24 cellular contexts compared by ENCODE assay signal in the genomic region with DNA sequence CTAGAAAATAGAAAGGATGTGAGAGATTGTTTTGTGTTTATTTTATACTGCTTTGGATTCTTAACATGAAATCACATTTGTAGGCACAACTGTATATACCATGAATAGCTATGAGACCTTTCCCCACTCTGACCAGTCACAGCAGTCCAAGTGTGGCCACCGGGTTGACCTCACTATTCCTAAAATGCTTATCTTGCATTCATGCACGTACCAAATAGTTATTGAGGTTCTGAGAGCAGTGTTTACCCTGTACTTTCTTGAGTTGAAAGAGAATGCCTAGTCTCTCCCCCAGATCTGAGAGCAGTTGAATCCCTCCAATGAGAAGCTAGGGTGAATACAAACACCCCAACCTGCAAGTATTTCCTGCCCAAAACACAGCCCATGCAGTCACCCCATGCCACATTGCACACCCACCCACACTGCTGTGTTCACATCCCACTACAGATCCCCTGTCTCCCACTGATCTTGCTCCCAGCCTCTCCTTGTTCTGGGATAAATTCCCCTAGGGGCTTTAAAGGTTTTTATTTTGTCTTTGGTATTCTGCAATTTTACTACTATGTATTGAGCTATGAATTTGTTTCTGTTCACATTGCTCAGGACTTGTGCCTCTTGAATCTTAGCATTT. TPM values are rescaled to one million over a fixed set of nuclear protein-coding genes. Genes with fewer than 3 reads are reported as not detected.
A peak's percentile ranks its signal among the peaks of the same experiment; 100 is the strongest.
DNase-seq lines count a peak whose midpoint lies in the region; ATAC-seq, FAIRE-seq and TF ChIP-seq lines count a peak whose summit lies in the region.
"Had no signal": no experiment of that assay in that cellular context is flagged by ENCODE, and none has a peak within 500 bp of the region (broad histone marks: within the 10 kb centered on the region; RNA-seq: fewer than 3 reads in every experiment).

No MANE protein-coding gene starts in this region.

- H3K27me3 ChIP-seq in HepG2 (ENCODE audit: control insufficient read depth in 1 of 2, insufficient read depth in 2 of 2, low read length in 2 of 2): no peaks in the 10 kb centered on the region
- no peaks in the 10 kb centered on the region for H3K27me3 ChIP-seq in right lobe of liver
- H3K27me3 ChIP-seq: MG63 had no signal

- H3K36me3 ChIP-seq in HepG2 (replicated peaks in 1 of 2; ENCODE audit: control insufficient read depth in 1 of 2, insufficient read depth in 2 of 2, low read length in 2 of 2) (peaks cover 18 to 25% of the 10 kb centered on the region in 2 experiments), right lobe of liver (peaks cover 0 to 2% (median 1%) of the 10 kb centered on the region in 4 donors)

- H3K4me3 Mint-ChIP-seq in T-helper 2 cell treated with Interferon-gamma antibody and Interleukin-4, amounts not matched to agents 5 μg/mL and 100 μg/mL, for 36 hours: no peak overlapping the region
- H3K4me3 Mint-ChIP-seq in immature natural killer cell (peak overlapping the region; percentile 4 to 95 (median 88)), type B pancreatic cell (no peak overlapping the region)
- H3K4me3 Mint-ChIP-seq: B cell, IgD-negative memory B cell had no signal

- CTCF ChIA-PET in HepG2 (lab: Yijun Ruan, JAX; ENCODE audit: low intra/inter-chr PET ratio, low total read pairs): no interaction called here

- H3K4me1 ChIP-seq in HepG2 (ENCODE audit: insufficient read depth, low read length) (peaks cover 21% of the 10 kb centered on the region), right lobe of liver (peaks cover 0 to 5% (median 0%) of the 10 kb centered on the region in 4 donors)

- peaks cover 39% of the 10 kb centered on the region for H3K4me1 Mint-ChIP-seq in T-helper 2 cell treated with Interferon-gamma antibody and Interleukin-4, amounts not matched to agents 5 μg/mL and 100 μg/mL, for 36 hours (ENCODE audit: low read depth)
- peaks cover 44 to 50% of the 10 kb centered on the region in 2 donors for H3K4me1 Mint-ChIP-seq in immature natural killer cell
- H3K4me1 Mint-ChIP-seq in type B pancreatic cell (ENCODE audit: unreplicated experiment): peaks cover 9% of the 10 kb centered on the region

- no peaks in the 10 kb centered on the region for H4K20me1 ChIP-seq in HepG2 (ENCODE audit: insufficient read depth, low read length)

- TF ChIP-seq CTCF in HepG2 (CRISPR knock-in tag; IDR thresholded peaks at IDR 0.05) (no peak), right lobe of liver (IDR thresholded peaks at IDR 0.05) (no peak), type B pancreatic cell (conservative IDR thresholded peaks at IDR 0.05) (no peak)

- POLR2A ChIA-PET in HepG2 (lab: Yijun Ruan, JAX): interaction anchor here (1.0 to 1.7 kb wide), 2 partner anchors 52 to 68 kb away, joined by 3 to 8 read pairs; a partner anchor contains a TSS

- intact Hi-C loops in HepG2 (cut with micrococcal nuclease; ENCODE audit: unreplicated experiment) (no loop called here), right lobe of liver (cut with DNase I) (loop anchor here (5.0 kb wide), 2 partner anchors 68 to 203 kb away; a partner anchor contains a TSS)

- no peaks in the 10 kb centered on the region for H3K79me2 ChIP-seq in HepG2 (ENCODE audit: insufficient read depth, low read length)

- ATAC-seq in HepG2: no peak
- ATAC-seq in right lobe of liver: no peak

- no peak overlapping the region for H3K4me2 ChIP-seq in HepG2 (ENCODE audit: low read depth, low read length)

- TF ChIP-seq RAD21 in HepG2 (CRISPR knock-in tag; IDR thresholded peaks at IDR 0.05): no peak

- no TSS peak for BruUV-seq in HepG2 (replicated peaks; lab: Mats Ljungman, UMichigan)

- no peak overlapping the region for H2AFZ ChIP-seq in HepG2 (ENCODE audit: low read length)

- H3K9me3 Mint-ChIP-seq in T-helper 2 cell treated with Interferon-gamma antibody and Interleukin-4, amounts not matched to agents 5 μg/mL and 100 μg/mL, for 36 hours: no peaks in the 10 kb centered on the region
- H3K9me3 Mint-ChIP-seq in immature natural killer cell (no peaks in the 10 kb centered on the region), type B pancreatic cell (no peaks in the 10 kb centered on the region)
- H3K9me3 Mint-ChIP-seq: IgD-negative memory B cell had no signal

- no peaks in the 10 kb centered on the region for H3K9me3 ChIP-seq in HepG2 (ENCODE audit: low read length)
- peaks cover 0 to 2% (median 0%) of the 10 kb centered on the region in 4 donors for H3K9me3 ChIP-seq in right lobe of liver
- H3K9me3 ChIP-seq: MG63 had no signal

- DNase-seq in HepG2 (ENCODE audit: low spot score) (no peak), right lobe of liver (no peak), immature natural killer cell (no peak), type B pancreatic cell (ENCODE audit: extremely low spot score, unreplicated experiment) (no peak), COLO829 (ENCODE audit: low spot score) (no peak), cerebellar nuclear complex (lab: John Stamatoyannopoulos, UW) (no peak), CD1c-positive myeloid dendritic cell (ENCODE audit: extremely low spot score) (no peak)
- no peak for DNase-seq in T-helper 2 cell treated with Interferon-gamma antibody and Interleukin-4, amounts not matched to agents 5 μg/mL and 100 μg/mL, for 36 hours (ENCODE audit: low spot score)
- DNase-seq: activated CD4-positive, CD25-positive, alpha-beta regulatory T cell; amygdala; dermis blood vessel endothelial cell; HCEC 1CT; kidney glomerular epithelial cell; MG63; NCI-H2081; NCI-H345; NCI-H82; nucleus accumbens; Right ventricle myocardium superior; stimulated activated CD4-positive, alpha-beta T cell treated with anti-CD3 and anti-CD28 coated beads, Interleukin-1b, Interleukin-23, amount 100 ng/mL, for 48 hours had no signal

- TF ChIP-seq POLR2A in HepG2 (IDR thresholded peaks at IDR 0.05; ENCODE audit: insufficient read depth in 1 of 2, low read depth in 2 of 2, low read length in 2 of 2) (no peak), right lobe of liver (IDR thresholded peaks at IDR 0.05) (no peak)

- H3K27ac ChIP-seq in HepG2 (ENCODE audit: extremely low read length, insufficient read depth, low read length) (no peak overlapping the region), right lobe of liver (no peak overlapping the region)

- 92% methylated on average over 2 of the region's 2 CpGs for WGBS in HepG2 (ENCODE audit: low lambda C conversion rate)
- 39% methylated on average over 2 of the region's 2 CpGs for WGBS in right lobe of liver (ENCODE audit: insufficient coverage, low coverage, low lambda C conversion rate, missing lambda C conversion rate)

- no peak overlapping the region for H3K9ac ChIP-seq in HepG2 (ENCODE audit: insufficient read depth, low read depth, low read length)

- H3K4me3 ChIP-seq in HepG2 (replicated peaks in 1 of 3; ENCODE audit: insufficient read depth in 1 of 3, low read depth in 2 of 3, low read length in 3 of 3): no peak overlapping the region
- no peak overlapping the region for H3K4me3 ChIP-seq in right lobe of liver
- H3K4me3 ChIP-seq: MG63, skin epidermis had no signal

- H3K36me3 Mint-ChIP-seq in T-helper 2 cell treated with Interferon-gamma antibody and Interleukin-4, amounts not matched to agents 5 μg/mL and 100 μg/mL, for 36 hours (ENCODE audit: low read depth): peaks cover 5% of the 10 kb centered on the region
- H3K36me3 Mint-ChIP-seq in immature natural killer cell (no peaks in the 10 kb centered on the region), type B pancreatic cell (peaks cover 9% of the 10 kb centered on the region)
- H3K36me3 Mint-ChIP-seq: IgD-negative memory B cell had no signal

- H3K27me3 Mint-ChIP-seq in T-helper 2 cell treated with Interferon-gamma antibody and Interleukin-4, amounts not matched to agents 5 μg/mL and 100 μg/mL, for 36 hours (ENCODE audit: low read depth): peaks cover 9% of the 10 kb centered on the region
- peaks cover 5 to 13% (median 13%) of the 10 kb centered on the region in 3 donors for H3K27me3 Mint-ChIP-seq in immature natural killer cell (ENCODE audit: low read depth in 3 of 3)
- H3K27me3 Mint-ChIP-seq in type B pancreatic cell: no peaks in the 10 kb centered on the region

- TF ChIP-seq EP300 in HepG2 (IDR thresholded peaks at IDR 0.05; ENCODE audit: low read depth in 2 of 2, low read length in 2 of 2) (no peak), HepG2 (CRISPR knock-in tag; IDR thresholded peaks at IDR 0.05; ENCODE audit: borderline replicate concordance) (no peak)

- in situ Hi-C loops in HepG2 (cut with HindIII; ENCODE audit: extremely low pct_ligation_motif_present, low pct_unique_long_range_greater_than_20kb): no loop called here

- peak overlapping the region; percentile 18 for H3K27ac Mint-ChIP-seq in T-helper 2 cell treated with Interferon-gamma antibody and Interleukin-4, amounts not matched to agents 5 μg/mL and 100 μg/mL, for 36 hours
- peak overlapping the region; percentile 45 to 95 (median 88) for H3K27ac Mint-ChIP-seq in immature natural killer cell
- H3K27ac Mint-ChIP-seq in type B pancreatic cell: peak overlapping the region; percentile 48
- H3K27ac Mint-ChIP-seq: B cell, IgD-negative memory B cell had no signal

- FAIRE-seq in HepG2 (lab: Jason Lieb, UNC): no peak
- FAIRE-seq: GM12891 had no signal

RNA-seq across cellular contexts. Expression of a gene that starts 51.6 kb away (rescaled TPM):
- total RNA-seq in HepG2 (2016; rRNA removed; fragmentation: Illumina TruSeq; extraction: Trizol) (41.5 and 54.3 TPM in 2 replicates), right lobe of liver (10 to 100 TPM in 3 of 6 experiments, 1 to 10 TPM in 3; 8.3 to 10.7 (median 10.1) TPM), type B pancreatic cell (ENCODE audit: low replicate concordance) (32.8 and 34.5 TPM in 2 replicates)
- total RNA-seq in HepG2 (2016; cell fraction: cytosol; rRNA removed; fragmentation: Illumina TruSeq; extraction: Trizol; ENCODE audit: low read depth): 2.4 and 2.7 TPM in 2 replicates
- 41.6 and 52.1 TPM in 2 replicates for total RNA-seq in HepG2 (2016; cell fraction: insoluble cytoplasmic fraction; rRNA removed; fragmentation: Illumina TruSeq; extraction: Trizol)
- total RNA-seq in HepG2 (2016; cell fraction: membrane; rRNA removed; fragmentation: Illumina TruSeq; extraction: Trizol): 9.6 and 12.2 TPM in 2 replicates
- 48.5 and 49.9 TPM in 2 replicates for total RNA-seq in HepG2 (2016; cell fraction: nucleus; rRNA removed; fragmentation: Illumina TruSeq; extraction: Trizol)
- polyA plus RNA-seq in HepG2 (2011; rRNA removed) (18.6 and 20.9 TPM in 2 replicates), immature natural killer cell (10 to 100 TPM in 1 of 3 donors, 1 to 10 TPM in 2; 5.3 to 17.8 (median 8.3) TPM)
- 7.6 and 12.2 TPM in 2 replicates for polyA plus RNA-seq in HepG2 (2011; cell fraction: cytosol; rRNA removed)
- polyA plus RNA-seq in HepG2 (2011; cell fraction: nucleus; rRNA removed): 14.6 and 21.5 TPM in 2 replicates
- polyA plus RNA-seq in HepG2 (2012): 25.9 and 28.3 TPM in 2 replicates
- 1.0 and 1.1 TPM in 2 replicates for polyA plus RNA-seq in HepG2 (2016; cell fraction: cytosol; fragmentation: Illumina TruSeq; extraction: Trizol; ENCODE audit: low read depth)
- 43.9 and 46.4 TPM in 2 replicates for polyA plus RNA-seq in HepG2 (2016; cell fraction: insoluble cytoplasmic fraction; fragmentation: Illumina TruSeq; extraction: Trizol; ENCODE audit: low read depth)
- polyA plus RNA-seq in HepG2 (2016; cell fraction: membrane; fragmentation: Illumina TruSeq; extraction: Trizol; ENCODE audit: low read depth): 4.6 and 5.2 TPM in 2 replicates
- polyA plus RNA-seq in HepG2 (2016; cell fraction: nucleus; fragmentation: Illumina TruSeq; extraction: Trizol; ENCODE audit: insufficient read depth, low read depth): 55.3 and 56.6 TPM in 2 replicates
- polyA minus RNA-seq in HepG2 (2011; rRNA and poly(A)+ RNA removed; ENCODE audit: low replicate concordance): 6.1 and 9.2 TPM in 2 replicates
- polyA minus RNA-seq in HepG2 (2011; cell fraction: cytosol; rRNA and poly(A)+ RNA removed): 20.1 and 20.2 TPM in 2 replicates
- polyA minus RNA-seq in HepG2 (2011; cell fraction: nucleus; rRNA and poly(A)+ RNA removed): 48.8 and 51.2 TPM in 2 replicates

Comparison
In these comparisons a context has a peak if more than half of its experiments do, and no peak if none do; other contexts are left out.
1. H3K27ac Mint-ChIP-seq: peak in every context shown above with its lines; median percentile 88 in immature natural killer cell; 48 in type B pancreatic cell; 18 in T-helper 2 cell treated with Interferon-gamma antibody and Interleukin-4, amounts not matched to agents 5 μg/mL and 100 μg/mL, for 36 hours.
2. H3K4me3 Mint-ChIP-seq: peak in immature natural killer cell (5 of 5); none in T-helper 2 cell treated with Interferon-gamma antibody and Interleukin-4, amounts not matched to agents 5 μg/mL and 100 μg/mL, for 36 hours (single experiment) and type B pancreatic cell (single experiment).